In genomic region chr3:125187599-125187910, GRCh38 we compare ENCODE assay signal across 21 cellular contexts. TPM values are rescaled to one million over a fixed set of nuclear protein-coding genes. Genes with fewer than 3 reads are reported as not detected.
DNase-seq lines count a peak whose midpoint lies in the region; ATAC-seq, FAIRE-seq and TF ChIP-seq lines count a peak whose summit lies in the region.
"Had no signal": no experiment of that assay in that cellular context is flagged by ENCODE, and none has a peak within 500 bp of the region (broad histone marks: within the 10 kb centered on the region; RNA-seq: fewer than 3 reads in every experiment).

No MANE protein-coding gene starts in this region.

- POLR2A ChIA-PET in H1 (lab: Charles Lee; ENCODE audit: partially characterized antibody) (no interaction called here), OCI-LY7 (lab: Charles Lee) (interaction anchor here (0.6 kb wide), 1 partner anchor 49 kb away, joined by 6 read pairs; no protein-coding TSS in a partner anchor)

- peak overlapping the region; percentile 73 for H3K27ac ChIP-seq in cardiac muscle cell
- H3K27ac ChIP-seq in H1 (ENCODE audit: low read depth, low read length) = no peak overlapping the region
- no peak overlapping the region for H3K27ac ChIP-seq in keratinocyte (ENCODE audit: control insufficient read depth, insufficient read depth, low read length)
- no peak overlapping the region for H3K27ac ChIP-seq in OCI-LY7 (ENCODE audit: low read depth, low read length, poor library complexity, severe bottlenecking)
- H3K27ac ChIP-seq: BLaER1 treated with 17β-estradiol and CSF1 and Interleukin-3, amounts not matched to agents 10 nM and 100 nM had no signal

- H3K79me1 ChIP-seq in H1 (ENCODE audit: low read depth, low read length) = no peaks in the 10 kb centered on the region

- no peak overlapping the region for H4K5ac ChIP-seq in H1 (ENCODE audit: insufficient read length, low read depth, low read length)

- FAIRE-seq in H1 (lab: Jason Lieb, UNC) = no peak
- peak; percentile 9 for FAIRE-seq in keratinocyte (lab: Jason Lieb, UNC)
- FAIRE-seq: A204.1, D721Med, HepG2, K562 had no signal

- H3K14ac ChIP-seq in H1 (ENCODE audit: insufficient read length) = no peak overlapping the region

- H3K18ac ChIP-seq in H1 (ENCODE audit: extremely low read depth, low read length) = 0 out of 2 replicates have a peak overlapping the region, but pooled peaks have one; percentile 22

- H3K36me3 ChIP-seq in cardiac muscle cell (no peaks in the 10 kb centered on the region), H1 (ENCODE audit: control insufficient read depth in 2 of 4, insufficient read depth in 4 of 4, low read length in 3 of 4) (peaks cover 0 to 10% (median 2%) of the 10 kb centered on the region in 4 experiments; a peak in 3 of 8 replicates), keratinocyte (ENCODE audit: control insufficient read depth in 2 of 2, extremely low read depth in 1 of 2, insufficient read depth in 2 of 2, low read length in 2 of 2) (peaks cover 14 to 22% of the 10 kb centered on the region in 2 experiments), OCI-LY7 (ENCODE audit: insufficient read depth, low read length) (no peaks in the 10 kb centered on the region)
- H3K36me3 ChIP-seq: BLaER1 treated with 17β-estradiol and CSF1 and Interleukin-3, amounts not matched to agents 10 nM and 100 nM had no signal

- no peak overlapping the region for H2BK120ac ChIP-seq in H1 (replicated peaks; ENCODE audit: low read depth, low read length)

- H3K9me1 ChIP-seq in keratinocyte (ENCODE audit: control insufficient read depth, extremely low read depth, insufficient read depth, low read length) = no peaks in the 10 kb centered on the region

- 82% methylated on average over 5 of the region's 5 CpGs; no CpG with 5 or more reads in 1 of the 2 experiments for WGBS in H1 (ENCODE audit: extremely low coverage in 1 of 2, insufficient coverage in 1 of 2, insufficient read length in 1 of 2, insufficient replicate concordance in 2 of 2, low coverage in 1 of 2, low lambda C conversion rate in 2 of 2, missing lambda C conversion rate in 1 of 2), 2 experiments

- no peak overlapping the region for H2AK5ac ChIP-seq in H1 (ENCODE audit: low read depth, low read length)

- no peak for TF ChIP-seq RAD21 in H1 (IDR thresholded peaks at IDR 0.05 in 1 of 2, conservative IDR thresholded peaks at IDR 0.05 in 1 of 2; ENCODE audit: low read depth in 2 of 2, low read length in 2 of 2)

- H2BK12ac ChIP-seq in H1 (ENCODE audit: low read depth, low read length) = peak overlapping the region; percentile 68; the same call in 1 of the 2 replicates

- CTCF ChIA-PET in H1 (lab: Charles Lee; ENCODE audit: partially characterized antibody) = interaction anchor here (0.7 to 3.9 kb wide), 6 partner anchors 9 to 201 kb away, joined by 3 to 16 read pairs (median 4); no protein-coding TSS in a partner anchor
- CTCF ChIA-PET in OCI-LY7 (lab: Charles Lee; ENCODE audit: unreplicated experiment) = no interaction called here

- no peaks in the 10 kb centered on the region for H3K79me2 ChIP-seq in H1 (ENCODE audit: control insufficient read depth in 1 of 2, insufficient read depth in 2 of 2, low read length in 2 of 2)
- H3K79me2 ChIP-seq in keratinocyte (ENCODE audit: control insufficient read depth, insufficient read depth, low read length) = no peaks in the 10 kb centered on the region
- H3K79me2 ChIP-seq in OCI-LY7 (ENCODE audit: insufficient read depth, low read depth, low read length) = no peaks in the 10 kb centered on the region

- no peak overlapping the region for H4K8ac ChIP-seq in H1 (ENCODE audit: extremely low read depth, insufficient read depth, low read length)

- no TSS peak for BruUV-seq in OCI-LY7 (replicated peaks; lab: Mats Ljungman, UMichigan)

- no peak overlapping the region for H3K4me3 ChIP-seq in cardiac muscle cell
- no peak overlapping the region for H3K4me3 ChIP-seq in H1 (ENCODE audit: extremely low read depth in 1 of 4, insufficient read depth in 2 of 4, low read depth in 3 of 4, low read length in 4 of 4)
- no peak overlapping the region for H3K4me3 ChIP-seq in keratinocyte (ENCODE audit: control insufficient read depth in 2 of 3, extremely low read depth in 1 of 3, insufficient read depth in 2 of 3, low read depth in 1 of 3, low read length in 3 of 3)
- no peak overlapping the region for H3K4me3 ChIP-seq in OCI-LY7 (ENCODE audit: low read depth, low read length, poor library complexity, severe bottlenecking)
- H3K4me3 ChIP-seq: BLaER1 treated with 17β-estradiol and CSF1 and Interleukin-3, amounts not matched to agents 10 nM and 100 nM; K562 had no signal

- H3K27me3 ChIP-seq in cardiac muscle cell (no peaks in the 10 kb centered on the region), H1 (replicated peaks in 1 of 4; ENCODE audit: control insufficient read depth in 3 of 4, extremely low read depth in 1 of 4, insufficient read depth in 3 of 4, low read length in 3 of 4) (no peaks in the 10 kb centered on the region), keratinocyte (ENCODE audit: control insufficient read depth, extremely low read depth, insufficient read depth, low read length) (no peaks in the 10 kb centered on the region)
- H3K27me3 ChIP-seq: BLaER1 treated with 17β-estradiol and CSF1 and Interleukin-3, amounts not matched to agents 10 nM and 100 nM had no signal

- no peak overlapping the region for H3K9ac ChIP-seq in H1 (replicated peaks in 1 of 4; ENCODE audit: extremely low read depth in 1 of 4, low read depth in 3 of 4, low read length in 3 of 4)
- no peak overlapping the region for H3K9ac ChIP-seq in keratinocyte (ENCODE audit: control insufficient read depth, extremely low read depth, insufficient read depth, low read length)
- H3K9ac ChIP-seq: BLaER1 treated with 17β-estradiol and CSF1 and Interleukin-3, amounts not matched to agents 10 nM and 100 nM had no signal

- H3K23me2 ChIP-seq in H1 (ENCODE audit: low read depth, low read length) = no peaks in the 10 kb centered on the region

- H4K20me1 ChIP-seq in H1 (replicated peaks in 1 of 2; ENCODE audit: control insufficient read depth in 1 of 2, insufficient read depth in 2 of 2, low read length in 2 of 2) (no peaks in the 10 kb centered on the region), keratinocyte (ENCODE audit: control insufficient read depth, extremely low read depth, insufficient read depth, low read length) (no peaks in the 10 kb centered on the region), OCI-LY7 (ENCODE audit: insufficient read depth, low read length) (no peaks in the 10 kb centered on the region)
- H4K20me1 ChIP-seq: BLaER1 treated with 17β-estradiol and CSF1 and Interleukin-3, amounts not matched to agents 10 nM and 100 nM had no signal

- peak overlapping the region; percentile 44; the same call in 1 of the 2 replicates for H2BK5ac ChIP-seq in H1 (ENCODE audit: low read depth, low read length)

- H3K4me2 ChIP-seq in H1 (ENCODE audit: insufficient read depth in 1 of 2, low read depth in 2 of 2, low read length in 2 of 2) (no peak overlapping the region), keratinocyte (ENCODE audit: control insufficient read depth, extremely low read depth, insufficient read depth, low read depth, low read length) (no peak overlapping the region), OCI-LY7 (ENCODE audit: low read length) (no peak overlapping the region)

- H3K4me1 ChIP-seq in cardiac muscle cell (ENCODE audit: low read depth) (peaks cover 37% of the 10 kb centered on the region), H1 (replicated peaks in 1 of 4; ENCODE audit: control insufficient read depth in 3 of 4, insufficient read depth in 4 of 4, low read length in 3 of 4) (peaks cover 5 to 16% (median 12%) of the 10 kb centered on the region in 4 experiments), keratinocyte (ENCODE audit: control insufficient read depth, extremely low read depth, insufficient read depth, low read length) (no peaks in the 10 kb centered on the region), OCI-LY7 (ENCODE audit: insufficient read depth, low read length, poor library complexity, severe bottlenecking) (peaks cover 7% of the 10 kb centered on the region)

- no peak overlapping the region for H2AFZ ChIP-seq in H1 (ENCODE audit: low read length)
- no peak overlapping the region for H2AFZ ChIP-seq in keratinocyte (ENCODE audit: control insufficient read depth, low read length)
- H2AFZ ChIP-seq in OCI-LY7 (ENCODE audit: low read length) = no peak overlapping the region

- TF ChIP-seq POLR2A in H1 (IDR thresholded peaks at IDR 0.05; ENCODE audit: control extremely low read depth in 1 of 2, low read depth in 2 of 2, low read length in 2 of 2) = no peak

- H4K91ac ChIP-seq in H1 (replicated peaks; ENCODE audit: insufficient read length, low read length) = no peak overlapping the region

- DNase-seq in cardiac muscle cell (ENCODE audit: low read depth in 1 of 2, low spot score in 1 of 2) (peak in 1 of 2 donors; percentile 33), left ventricle myocardium superior (no peak), H1 (ENCODE audit: low read depth in 1 of 2, low spot score in 2 of 2) (peak in 1 of 2 experiments; percentile 41), keratinocyte (ENCODE audit: low read depth, low spot score) (no peak), OCI-LY7 (ENCODE audit: low spot score) (no peak)
- no peak for DNase-seq in activated CD8-positive, alpha-beta memory T cell treated with anti-CD3 and anti-CD28 coated beads for 24 hours
- DNase-seq: CD4-positive, alpha-beta T cell; DMS79 treated with DMSO at 0.1 percent for 48 hours; GF-D8; MV-4-11; NCI-H1105; NCI-H146; NCI-H1930; NCI-H446; NCI-H526 had no signal

- TF ChIP-seq CTCF in cardiac muscle cell (IDR thresholded peaks at IDR 0.05; ENCODE audit: low read depth, low read length) (no peak), H1 (IDR thresholded peaks at IDR 0.05; ENCODE audit: control extremely low read depth in 1 of 3, insufficient read depth in 1 of 3, low read depth in 1 of 3, low read length in 3 of 3) (no peak), keratinocyte (optimal IDR thresholded peaks at IDR 0.05 in 1 of 3, IDR thresholded peaks at IDR 0.05 in 1 of 3, conservative IDR thresholded peaks at IDR 0.05 in 1 of 3; ENCODE audit: extremely low read depth in 1 of 3, insufficient read depth in 2 of 3, low read length in 3 of 3) (no peak), OCI-LY7 (conservative IDR thresholded peaks at IDR 0.05; ENCODE audit: low read length) (no peak)

- H3K4ac ChIP-seq in H1 (replicated peaks; ENCODE audit: insufficient read length, low read depth, low read length) = no peak overlapping the region

- TF ChIP-seq EP300 in H1 (IDR thresholded peaks at IDR 0.05; ENCODE audit: borderline replicate concordance in 1 of 2, low read depth in 2 of 2, low read length in 2 of 2) = no peak

- H3K56ac ChIP-seq in H1 (replicated peaks; ENCODE audit: insufficient read length, low read depth, low read length) = no peak overlapping the region

- no peak overlapping the region for H3K23ac ChIP-seq in H1 (ENCODE audit: insufficient read length)

- H2BK15ac ChIP-seq in H1 (ENCODE audit: low read length) = no peak overlapping the region; the same call in 1 of the 2 replicates

- intact Hi-C loops in left ventricle myocardium superior (cut with micrococcal nuclease) (no loop called here), OCI-LY7 (cut with micrococcal nuclease; ENCODE audit: unreplicated experiment) (no loop called here)

- no peak for ATAC-seq in left ventricle myocardium superior
- ATAC-seq in HG03139 (IDR thresholded peaks at IDR 0.05; ENCODE audit: unreplicated experiment) = no peak
- ATAC-seq: K562 had no signal

- no peaks in the 10 kb centered on the region for H3K9me2 ChIP-seq in OCI-LY7 (ENCODE audit: insufficient read depth, low read length)

- H3K9me3 ChIP-seq in cardiac muscle cell (ENCODE audit: low read depth) = no peaks in the 10 kb centered on the region
- no peaks in the 10 kb centered on the region; a peak in 1 of 4 replicates for H3K9me3 ChIP-seq in H1 (ENCODE audit: insufficient read depth in 2 of 2, low read depth in 1 of 2, low read length in 1 of 2)
- H3K9me3 ChIP-seq in keratinocyte (ENCODE audit: control insufficient read depth, low read depth, low read length) = no peaks in the 10 kb centered on the region
- no peaks in the 10 kb centered on the region for H3K9me3 ChIP-seq in OCI-LY7 (ENCODE audit: low read length)
- H3K9me3 ChIP-seq: BLaER1 treated with 17β-estradiol and CSF1 and Interleukin-3, amounts not matched to agents 10 nM and 100 nM had no signal

- H2BK20ac ChIP-seq in H1 (ENCODE audit: low read length) = 0 out of 2 replicates have a peak overlapping the region, but pooled peaks have one; percentile 10

- dilution Hi-C loops in keratinocyte (cut with MboI; ENCODE audit: extremely low pct_ligation_motif_present, low sequenced_read_pairs) = no loop called here

RNA-seq across cellular contexts. Expression of gene SLC12A8, which starts 25.0 kb away (rescaled TPM):
- total RNA-seq in cardiac muscle cell (1.7 and 3.4 TPM in 2 replicates), left ventricle myocardium superior (0.52 TPM), OCI-LY7 (2022) (0.84 and 0.94 TPM in 2 replicates)
- polyA plus RNA-seq in cardiac muscle cell (3.1 and 6.9 TPM in 2 replicates), H1 (2011; rRNA removed) (14.4 and 16.9 TPM in 2 replicates), keratinocyte (6.9 to 10.1 TPM (median 9.2 TPM) in 3 replicates)
- 12.0 and 13.7 TPM in 2 replicates for total RNA-seq in H1 (2021; fragmentation: NEBNext Ultra II Directional; extraction: Animal tissue kit (Norgen Biotek cat#: 25700))
- polyA plus RNA-seq in H1 (2011; cell fraction: cytosol; rRNA removed) = 12.0 TPM
- polyA plus RNA-seq in H1 (2011; cell fraction: nucleus; rRNA removed) = 21.0 TPM
- 9.7 to 11.8 TPM (median 10.8 TPM) in 4 replicates for polyA plus RNA-seq in H1 (2012, experiment 1 of 2)
- polyA plus RNA-seq in H1 (2012, experiment 2 of 2) = 8.0 TPM
- 9.6 TPM for polyA plus RNA-seq in H1 (2013, experiment 1 of 2)
- polyA plus RNA-seq in H1 (2013, experiment 2 of 2) = 9.6 TPM
- 21.4 and 25.0 TPM in 2 replicates for polyA minus RNA-seq in H1 (2011; rRNA and poly(A)+ RNA removed)
- polyA minus RNA-seq in H1 (2011; cell fraction: cytosol; rRNA and poly(A)+ RNA removed) = 10.2 TPM
- polyA minus RNA-seq in H1 (2011; cell fraction: nucleus; rRNA and poly(A)+ RNA removed) = 16.2 TPM
- polyA plus RNA-seq in keratinocyte (2011; ENCODE audit: low read depth) = 2.1 TPM
- 5.6 and 5.8 TPM in 2 replicates for polyA plus RNA-seq in keratinocyte (2011; cell fraction: cytosol; rRNA removed)
- polyA plus RNA-seq in keratinocyte (2011; cell fraction: nucleus; rRNA removed) = 18.1 and 22.1 TPM in 2 replicates
- 5.7 and 6.9 TPM in 2 replicates for polyA plus RNA-seq in keratinocyte (2012; ENCODE audit: low replicate concordance)
- polyA minus RNA-seq in keratinocyte = 16.7 to 19.5 TPM (median 17.8 TPM) in 3 replicates
- polyA minus RNA-seq in keratinocyte (2011; cell fraction: cytosol; rRNA and poly(A)+ RNA removed) = 10.6 TPM
- polyA minus RNA-seq in keratinocyte (2011; cell fraction: nucleus; rRNA and poly(A)+ RNA removed) = 15.8 and 25.9 TPM in 2 replicates
- total RNA-seq in OCI-LY7 (2014; rRNA removed; shearing (Covaris generic)) = 0.13 and 1.0 TPM in 2 replicates
